Comparison of ENCODE assay signal across 8 cellular contexts in genomic region chr21:46635324-46636180, GRCh38. TPM values are rescaled to one million over a fixed set of nuclear protein-coding genes. Genes with fewer than 3 reads are reported as not detected.
DNase-seq lines count a peak whose midpoint lies in the region; ATAC-seq, FAIRE-seq and TF ChIP-seq lines count a peak whose summit lies in the region.

Gene PRMT2 (plus strand): TSS chr21:46635674. CDS start chr21:46636952, 1,278 bp downstream.

- H3K27me3 ChIP-seq in ascending aorta, result no peaks in the 10 kb centered on the region
- H3K27me3 ChIP-seq in right cardiac atrium (ENCODE audit: control insufficient read depth, insufficient read depth), result no peaks in the 10 kb centered on the region

- peak within 1 kb of the TSS; percentile 93 for H3K4me3 Mint-ChIP-seq in T-helper 2 cell treated with Interferon-gamma antibody and Interleukin-4, amounts not matched to agents 5 μg/mL and 100 μg/mL, for 36 hours

- FAIRE-seq in GM18507 (lab: Jason Lieb, UNC) (peak; percentile 94), urothelium cell line (lab: Jason Lieb, UNC) (no peak)

- peak in 1 of 3 experiments; percentile 13 for TF ChIP-seq CTCF in ascending aorta (IDR thresholded peaks at IDR 0.05)

- under 1% methylated on average over 90 of the region's 90 CpGs for WGBS in right cardiac atrium

- H3K27ac Mint-ChIP-seq in T-helper 2 cell treated with Interferon-gamma antibody and Interleukin-4, amounts not matched to agents 5 μg/mL and 100 μg/mL, for 36 hours, result peak within 1 kb of the TSS; percentile 92

- H3K36me3 ChIP-seq in ascending aorta, result no peaks in the 10 kb centered on the region

- H3K27me3 Mint-ChIP-seq in T-helper 2 cell treated with Interferon-gamma antibody and Interleukin-4, amounts not matched to agents 5 μg/mL and 100 μg/mL, for 36 hours (ENCODE audit: low read depth), result no peaks in the 10 kb centered on the region

- H3K4me1 ChIP-seq in ascending aorta (peaks cover 3 to 20% of the 10 kb centered on the region in 2 donors), right cardiac atrium (ENCODE audit: control insufficient read depth, insufficient read depth, low read length) (peaks cover 3% of the 10 kb centered on the region)

- ATAC-seq in HG02973 (IDR thresholded peaks at IDR 0.05; ENCODE audit: unreplicated experiment), result peak; percentile 81
- ATAC-seq in right cardiac atrium, result peak; percentile 97

- H3K36me3 Mint-ChIP-seq in T-helper 2 cell treated with Interferon-gamma antibody and Interleukin-4, amounts not matched to agents 5 μg/mL and 100 μg/mL, for 36 hours (ENCODE audit: low read depth), result peaks cover 25% of the 10 kb centered on the region

- H3K9me3 ChIP-seq in ascending aorta, result no peaks in the 10 kb centered on the region
- no peaks in the 10 kb centered on the region for H3K9me3 ChIP-seq in right cardiac atrium (ENCODE audit: control insufficient read depth, low read length)

- H3K4me1 Mint-ChIP-seq in T-helper 2 cell treated with Interferon-gamma antibody and Interleukin-4, amounts not matched to agents 5 μg/mL and 100 μg/mL, for 36 hours (ENCODE audit: low read depth), result peaks cover 56% of the 10 kb centered on the region

- peak; percentile 100 for DNase-seq in GM18507 (ENCODE audit: extremely low spot score, insufficient read length, low read depth)
- peak; percentile 94 for DNase-seq in NCI-H2029 (lab: John Stamatoyannopoulos, UW)
- peak; percentile 98 for DNase-seq in T-helper 2 cell treated with Interferon-gamma antibody and Interleukin-4, amounts not matched to agents 5 μg/mL and 100 μg/mL, for 36 hours (ENCODE audit: low spot score)
- DNase-seq in ascending aorta (ENCODE audit: low spot score in 2 of 2), result peak; percentile 84 to 98
- peak; percentile 98 to 100 (median 99) for DNase-seq in right cardiac atrium
- peak; percentile 81 for DNase-seq in pulmonary artery endothelial cell (ENCODE audit: low read depth, low spot score)
- DNase-seq in urothelium cell line (ENCODE audit: low spot score), result peak; percentile 99

- H3K27ac ChIP-seq in ascending aorta, result peak within 1 kb of the TSS; percentile 98 to 99
- peak within 1 kb of the TSS; percentile 88 for H3K27ac ChIP-seq in right cardiac atrium (ENCODE audit: low read length)

- intact Hi-C loops in ascending aorta (cut with DNase I) (no loop called here), right cardiac atrium (cut with DNase I) (no loop called here)

- H3K4me3 ChIP-seq in ascending aorta, result peak within 1 kb of the TSS; percentile 69 to 90
- H3K4me3 ChIP-seq in right cardiac atrium (ENCODE audit: low read length), result peak within 1 kb of the TSS; percentile 49

- H3K9me3 Mint-ChIP-seq in T-helper 2 cell treated with Interferon-gamma antibody and Interleukin-4, amounts not matched to agents 5 μg/mL and 100 μg/mL, for 36 hours, result no peaks in the 10 kb centered on the region

RNA-seq across cellular contexts. Expression of gene PRMT2, which starts in this region (rescaled TPM):
- total RNA-seq in ascending aorta, result 23.3 TPM
- total RNA-seq in right cardiac atrium, result 10 to 100 TPM; 66.7 to 75.6 (median 70.9) TPM
- 42.5 TPM for polyA plus RNA-seq in right cardiac atrium
- 144 and 172 TPM in 2 replicates for total RNA-seq in pulmonary artery endothelial cell

Comparison
In these comparisons a context has a peak if more than half of its experiments do, and no peak if none do; other contexts are left out.
1. Peak in every context shown above with its lines: DNase-seq, ATAC-seq, H3K4me3 ChIP-seq and H3K27ac ChIP-seq.